In genomic region chr19:1270168-1270853, GRCh38 we compare ENCODE assay signal across 8 cellular contexts. TPM values are rescaled to one million over a fixed set of nuclear protein-coding genes. Genes with fewer than 3 reads are reported as not detected.
DNase-seq lines count a peak whose midpoint lies in the region; ATAC-seq and TF ChIP-seq lines count a peak whose summit lies in the region.

No MANE protein-coding gene starts in this region.

- no peaks in the 10 kb centered on the region for H3K9me2 ChIP-seq in DOHH2 (replicated peaks; ENCODE audit: control insufficient read depth, low read length)
- no peaks in the 10 kb centered on the region for H3K9me2 ChIP-seq in OCI-LY7 (ENCODE audit: insufficient read depth, low read length)

- TSS peak; percentile 53 for BruUV-seq in OCI-LY7 (replicated peaks; lab: Mats Ljungman, UMichigan)

- no peaks in the 10 kb centered on the region; the same call in 1 of the 2 replicates for H3K27me3 ChIP-seq in DOHH2 (ENCODE audit: control insufficient read depth, low read length)
- no peaks in the 10 kb centered on the region for H3K27me3 ChIP-seq in endocrine pancreas (ENCODE audit: control insufficient read depth, insufficient read depth, low read length)
- no peaks in the 10 kb centered on the region for H3K27me3 ChIP-seq in ovary

- H3K79me2 ChIP-seq in DOHH2 (ENCODE audit: control insufficient read depth, low read length) (peaks cover 60% of the 10 kb centered on the region), OCI-LY7 (ENCODE audit: insufficient read depth, low read depth, low read length) (peaks cover 46% of the 10 kb centered on the region)

- H3K4me2 ChIP-seq in DOHH2 (ENCODE audit: low read length), result peak overlapping the region; percentile 99
- peak overlapping the region; percentile 100 for H3K4me2 ChIP-seq in OCI-LY7 (ENCODE audit: low read length)

- H2AFZ ChIP-seq in OCI-LY7 (ENCODE audit: low read length), result no peak overlapping the region

- H3K27ac ChIP-seq in DOHH2 (ENCODE audit: low read depth, low read length), result peak overlapping the region; percentile 77
- H3K27ac ChIP-seq in OCI-LY7 (ENCODE audit: low read depth, low read length, poor library complexity, severe bottlenecking), result peak overlapping the region; percentile 69
- H3K27ac ChIP-seq in ovary, result peak overlapping the region; percentile 92 to 100

- POLR2A ChIA-PET in OCI-LY7 (lab: Charles Lee), result no interaction called here

- H3K9ac ChIP-seq in endocrine pancreas (ENCODE audit: control insufficient read depth, insufficient read depth, low read length), result peak overlapping the region; percentile 96

- H3K36me3 ChIP-seq in DOHH2 (ENCODE audit: control insufficient read depth, low read length) (peaks cover 57% of the 10 kb centered on the region), OCI-LY7 (ENCODE audit: insufficient read depth, low read length) (peaks cover 56% of the 10 kb centered on the region), endocrine pancreas (ENCODE audit: control insufficient read depth, insufficient read depth, low read length) (no peaks in the 10 kb centered on the region), ovary (no peaks in the 10 kb centered on the region)

- CTCF ChIA-PET in OCI-LY7 (lab: Charles Lee; ENCODE audit: unreplicated experiment), result no interaction called here

- H3K4me1 ChIP-seq in DOHH2 (ENCODE audit: control insufficient read depth, low read length) (peaks cover 82% of the 10 kb centered on the region), OCI-LY7 (ENCODE audit: insufficient read depth, low read length, poor library complexity, severe bottlenecking) (peaks cover 81% of the 10 kb centered on the region), endocrine pancreas (ENCODE audit: control insufficient read depth, insufficient read depth, low read length) (no peaks in the 10 kb centered on the region), ovary (ENCODE audit: insufficient read depth) (peaks cover 41% of the 10 kb centered on the region)

- intact Hi-C loops in OCI-LY7 (cut with micrococcal nuclease; ENCODE audit: unreplicated experiment), result no loop called here
- intact Hi-C loops in ovary (cut with DNase I), result loop anchor here in 1 of 4 donors (10.0 kb wide), 1 partner anchor 114 kb away; the partner anchor contains the start of gene NDUFS7

- peaks cover 58% of the 10 kb centered on the region for H3F3A ChIP-seq in DOHH2 (ENCODE audit: control insufficient read depth, insufficient read depth)

- TF ChIP-seq POLR2A in ovary (IDR thresholded peaks at IDR 0.05), result no peak

- DNase-seq in OCI-LY7 (ENCODE audit: low spot score) (peak; percentile 47), ovary (no peak), NCI-H2081 (lab: John Stamatoyannopoulos, UW) (no peak), inferior parietal cortex (ENCODE audit: extremely low spot score) (no peak), SHP77 treated with DMSO at 0.1 percent for 48 hours (lab: John Stamatoyannopoulos, UW) (no peak)

- H3K4me3 ChIP-seq in DOHH2 (ENCODE audit: low read length), result peak overlapping the region; percentile 97
- peak overlapping the region; percentile 82 for H3K4me3 ChIP-seq in OCI-LY7 (ENCODE audit: low read depth, low read length, poor library complexity, severe bottlenecking)
- peak overlapping the region; percentile 54 for H3K4me3 ChIP-seq in endocrine pancreas (ENCODE audit: control insufficient read depth, insufficient read depth, low read length)
- peak overlapping the region; percentile 74 for H3K4me3 ChIP-seq in ovary

- no peak for ATAC-seq in HG03175 (IDR thresholded peaks at IDR 0.05; ENCODE audit: unreplicated experiment)

- H3K9me3 ChIP-seq in DOHH2 (ENCODE audit: control insufficient read depth, insufficient read depth, low read length), result no peaks in the 10 kb centered on the region
- H3K9me3 ChIP-seq in OCI-LY7 (ENCODE audit: low read length), result no peaks in the 10 kb centered on the region
- H3K9me3 ChIP-seq in endocrine pancreas (ENCODE audit: control insufficient read depth, low read length), result no peaks in the 10 kb centered on the region
- no peaks in the 10 kb centered on the region for H3K9me3 ChIP-seq in ovary

- no peak for TF ChIP-seq CTCF in DOHH2 (IDR thresholded peaks at IDR 0.05; ENCODE audit: low read depth, low read length, poor library complexity, severe bottlenecking)
- TF ChIP-seq CTCF in OCI-LY7 (conservative IDR thresholded peaks at IDR 0.05; ENCODE audit: low read length), result no peak
- TF ChIP-seq CTCF in ovary (IDR thresholded peaks at IDR 0.05), result no peak

- 15 to 22% (median 21%) methylated on average over 9 of the region's 9 CpGs for WGBS in ovary, 3 donors

- H4K20me1 ChIP-seq in DOHH2 (ENCODE audit: control insufficient read depth, insufficient read depth, low read depth, low read length) (peaks cover 19% of the 10 kb centered on the region), OCI-LY7 (ENCODE audit: insufficient read depth, low read length) (peaks cover 3% of the 10 kb centered on the region; the same call in 1 of the 2 replicates)

- TF ChIP-seq EP300 in ovary (IDR thresholded peaks at IDR 0.05), result no peak

RNA-seq across cellular contexts. Expression of gene CIRBP, which starts 1.2 kb away (rescaled TPM):
- total RNA-seq in OCI-LY7 (2014; rRNA removed; shearing (Covaris generic)), result 278 and 287 TPM in 2 replicates
- total RNA-seq in OCI-LY7 (2022) (309 and 321 TPM in 2 replicates), ovary (100 to 1,000 TPM; 602 to 917 (median 855) TPM)
- polyA plus RNA-seq in ovary, result 1,000 to 10,000 TPM in 1 of 2 donors, 100 to 1,000 TPM in 1; 610 to 1,254 TPM

RNA-seq across cellular contexts. Expression of gene FAM174C, which starts 5.0 kb away (rescaled TPM):
- 52.6 and 53.2 TPM in 2 replicates for total RNA-seq in OCI-LY7 (2014; rRNA removed; shearing (Covaris generic))
- total RNA-seq in OCI-LY7 (2022), result 79.8 and 81.5 TPM in 2 replicates
- total RNA-seq in ovary, result 10 to 100 TPM; 21.7 to 72.5 (median 26.7) TPM
- 10 to 100 TPM in 1 of 2 donors, under 1 TPM in 1; 0.30 to 35.2 TPM for polyA plus RNA-seq in ovary

RNA-seq across cellular contexts. Expression of gene EFNA2, which starts 15.4 kb away (rescaled TPM):
- not detected in 2 replicates for total RNA-seq in OCI-LY7 (2014; rRNA removed; shearing (Covaris generic))
- total RNA-seq in OCI-LY7 (2022) (not detected in 2 replicates), ovary (not detected)
- polyA plus RNA-seq in ovary, result under 1 TPM in 1 of 2 donors, not detected in 1; 0.11 TPM

RNA-seq across cellular contexts. Expression of gene MIDN, which starts 21.9 kb away (rescaled TPM):
- total RNA-seq in OCI-LY7 (2014; rRNA removed; shearing (Covaris generic)), result 11.7 and 20.3 TPM in 2 replicates
- total RNA-seq in OCI-LY7 (2022), result 70.9 and 75.8 TPM in 2 replicates
- 100 to 1,000 TPM in 5 of 7 donors, 10 to 100 TPM in 2; 44.9 to 261 (median 107) TPM for total RNA-seq in ovary
- 10 to 100 TPM; 10.1 to 26.7 TPM for polyA plus RNA-seq in ovary

RNA-seq across cellular contexts. Expression of gene ATP5F1D, which starts 28.8 kb away (rescaled TPM):
- 51.8 and 82.1 TPM in 2 replicates for total RNA-seq in OCI-LY7 (2014; rRNA removed; shearing (Covaris generic))
- total RNA-seq in OCI-LY7 (2022) (207 and 266 TPM in 2 replicates), ovary (100 to 1,000 TPM in 6 of 7 donors, 10 to 100 TPM in 1; 71.9 to 218 (median 148) TPM)
- 100 to 1,000 TPM in 1 of 2 donors, 1 to 10 TPM in 1; 1.3 to 110 TPM for polyA plus RNA-seq in ovary
